ENCODE assay signal across 14 cellular contexts in the genomic region with DNA sequence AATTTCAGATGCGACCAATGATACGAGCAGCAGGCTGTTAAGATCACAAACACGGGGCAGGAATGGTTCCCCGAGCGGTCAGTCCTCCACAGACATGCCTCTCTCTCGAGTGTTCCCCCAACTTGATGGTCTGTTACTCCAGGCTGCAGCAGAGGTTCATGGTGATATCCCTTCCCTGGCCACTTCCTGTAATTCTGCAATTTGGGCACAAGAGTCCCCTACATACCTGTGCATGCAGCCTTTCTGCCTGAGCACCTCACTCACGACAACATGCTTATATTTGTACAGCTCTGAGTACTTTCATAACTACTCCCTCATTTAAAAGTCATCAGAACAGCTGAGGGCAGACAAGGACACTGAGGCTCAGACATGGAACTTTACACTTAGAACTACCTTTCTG.
A peak's percentile ranks its signal among the peaks of the same experiment; 100 is the strongest.
DNase-seq lines count a peak whose midpoint lies in the region; ATAC-seq, FAIRE-seq and TF ChIP-seq lines count a peak whose summit lies in the region.
"Had no signal": no experiment of that assay in that cellular context is flagged by ENCODE, and none has a peak within 500 bp of the region (broad histone marks: within the 10 kb centered on the region; RNA-seq: fewer than 3 reads in every experiment).

No MANE protein-coding gene starts in this region.

- in situ Hi-C loops in GM12878 (cut with MboI), result no loop called here

- H3K9ac ChIP-seq in GM12878 (ENCODE audit: control insufficient read depth, insufficient read depth, low read length), result no peak overlapping the region
- no peak overlapping the region for H3K9ac ChIP-seq in parathyroid adenoma
- no peak overlapping the region for H3K9ac ChIP-seq in smooth muscle cell (ENCODE audit: low read depth)

- H2AFZ ChIP-seq in GM12878 (ENCODE audit: control insufficient read depth, low read depth, low read length) (peak overlapping the region; percentile 35; the same call in 1 of the 2 replicates), parathyroid adenoma (no peak overlapping the region), smooth muscle cell (ENCODE audit: low read depth) (no peak overlapping the region)

- ATAC-seq in GM18508 (IDR thresholded peaks at IDR 0.05; ENCODE audit: insufficient read depth, unreplicated experiment) (peak; percentile 79), HG03378 (IDR thresholded peaks at IDR 0.05; ENCODE audit: unreplicated experiment) (peak; percentile 74), GM12878 (peak; percentile 92), HG02678 (IDR thresholded peaks at IDR 0.05; ENCODE audit: unreplicated experiment) (no peak)
- ATAC-seq: CD8-positive, alpha-beta T cell had no signal

- SMC1A ChIA-PET in GM12878 (lab: Charles Lee; ENCODE audit: uncharacterized antibody, unreplicated experiment), result interaction anchor here (0.6 to 1.8 kb wide), 19 partner anchors 9 to 424 kb away, joined by 3 to 8 read pairs (median 3); no protein-coding TSS in a partner anchor

- POLR2A ChIA-PET in GM12878 (lab: Charles Lee), result interaction anchor here (0.6 kb wide), 1 partner anchor 559 kb away, joined by 3 read pairs; no protein-coding TSS in a partner anchor

- no peaks in the 10 kb centered on the region for H3K27me3 ChIP-seq in GM12878 (replicated peaks in 1 of 2; ENCODE audit: control insufficient read depth in 2 of 2, insufficient read depth in 2 of 2, low read length in 1 of 2)
- no peaks in the 10 kb centered on the region for H3K27me3 ChIP-seq in parathyroid adenoma (ENCODE audit: control insufficient read depth, insufficient read depth, low read length)
- H3K27me3 ChIP-seq in smooth muscle cell (ENCODE audit: low read depth), result peaks cover 19% of the 10 kb centered on the region
- H3K27me3 ChIP-seq in adrenal gland, result no peaks in the 10 kb centered on the region
- H3K27me3 ChIP-seq: neutrophil, spleen had no signal

- H4K20me1 ChIP-seq in GM12878 (ENCODE audit: control insufficient read depth, insufficient read depth), result no peaks in the 10 kb centered on the region
- no peaks in the 10 kb centered on the region for H4K20me1 ChIP-seq in smooth muscle cell (ENCODE audit: low read depth)

- H3K9me3 ChIP-seq in GM12878 (replicated peaks; ENCODE audit: control insufficient read depth, insufficient read depth, low read length), result no peaks in the 10 kb centered on the region; the same call in 2 of the 3 replicates
- no peaks in the 10 kb centered on the region for H3K9me3 ChIP-seq in parathyroid adenoma (ENCODE audit: control insufficient read depth, low read length)
- no peaks in the 10 kb centered on the region for H3K9me3 ChIP-seq in smooth muscle cell (replicated peaks; ENCODE audit: low read depth)
- H3K9me3 ChIP-seq in adrenal gland (replicated peaks in 1 of 3), result no peaks in the 10 kb centered on the region
- H3K9me3 ChIP-seq: neutrophil, spleen had no signal

- RAD21 ChIA-PET in GM12878 (lab: Charles Lee; ENCODE audit: unreplicated experiment), result interaction anchor here (0.6 to 1.7 kb wide), 8 partner anchors 28 to 1323 kb away, joined by 3 to 9 read pairs (median 4); no protein-coding TSS in a partner anchor

- 22% methylated on average over 7 of the region's 7 CpGs for WGBS in GM12878 (ENCODE audit: insufficient coverage, insufficient replicate concordance, low lambda C conversion rate, missing lambda C conversion rate)
- WGBS in smooth muscle cell (ENCODE audit: low lambda C conversion rate), result 89% methylated on average over 7 of the region's 7 CpGs
- 84 to 88% (median 87%) methylated on average over 7 of the region's 7 CpGs for WGBS in adrenal gland, 4 donors

- H3K36me3 ChIP-seq in GM12878 (ENCODE audit: control insufficient read depth in 2 of 2, insufficient read depth in 2 of 2, low read length in 1 of 2) (no peaks in the 10 kb centered on the region), parathyroid adenoma (ENCODE audit: control insufficient read depth, insufficient read depth, low read length) (no peaks in the 10 kb centered on the region), smooth muscle cell (ENCODE audit: low read depth) (no peaks in the 10 kb centered on the region), adrenal gland (replicated peaks in 1 of 2) (no peaks in the 10 kb centered on the region)
- H3K36me3 ChIP-seq: neutrophil, spleen had no signal

- H3K4me1 ChIP-seq in GM12878 (ENCODE audit: control insufficient read depth, insufficient read depth, low read length), result no peaks in the 10 kb centered on the region
- no peaks in the 10 kb centered on the region for H3K4me1 ChIP-seq in parathyroid adenoma
- H3K4me1 ChIP-seq in smooth muscle cell (ENCODE audit: low read depth), result no peaks in the 10 kb centered on the region
- no peaks in the 10 kb centered on the region for H3K4me1 ChIP-seq in adrenal gland (replicated peaks in 1 of 2)

- peak; percentile 26 for DNase-seq in GM12878 (ENCODE audit: low read depth, low spot score)
- no peak for DNase-seq in smooth muscle cell (lab: John Stamatoyannopoulos, UW; ENCODE audit: unreplicated experiment)
- DNase-seq in adrenal gland, result no peak
- DNase-seq: activated T-cell treated with anti-CD3 and anti-CD28 coated beads for 4 hours; CD8-positive, alpha-beta T cell; dermis blood vessel endothelial cell; GF-D8; NCI-H1092; spleen had no signal

- H3K4me3 ChIP-seq in GM12878 (no peak overlapping the region), parathyroid adenoma (ENCODE audit: low read depth, low read length) (no peak overlapping the region), smooth muscle cell (no peak overlapping the region), adrenal gland (no peak overlapping the region)
- H3K4me3 ChIP-seq: spleen had no signal

- H3K27ac ChIP-seq in GM12878 (ENCODE audit: control insufficient read depth, insufficient read depth), result no peak overlapping the region
- H3K27ac ChIP-seq in parathyroid adenoma, result no peak overlapping the region
- no peak overlapping the region for H3K27ac ChIP-seq in smooth muscle cell (ENCODE audit: low read depth)
- no peak overlapping the region for H3K27ac ChIP-seq in adrenal gland
- H3K27ac ChIP-seq: neutrophil, spleen had no signal

- no TSS peak for BruUV-seq in GM12878 (replicated peaks; lab: Mats Ljungman, UMichigan)

- H3K79me2 ChIP-seq in GM12878 (ENCODE audit: control insufficient read depth, insufficient read depth, low read length), result no peaks in the 10 kb centered on the region
- no peaks in the 10 kb centered on the region for H3K79me2 ChIP-seq in parathyroid adenoma
- no peaks in the 10 kb centered on the region for H3K79me2 ChIP-seq in smooth muscle cell (ENCODE audit: low read depth)

- peak; percentile 83 for TF ChIP-seq RAD21 in GM12878 (IDR thresholded peaks at IDR 0.05; ENCODE audit: insufficient read depth, low read depth, low read length)

- TF ChIP-seq CTCF in GM12878 (IDR thresholded peaks at IDR 0.05 in 2 of 3, conservative IDR thresholded peaks at IDR 0.05 in 1 of 3; ENCODE audit: control insufficient read depth in 2 of 3, extremely low read depth in 1 of 3, insufficient read depth in 1 of 3, low read depth in 3 of 3, low read length in 3 of 3) (peak; percentile 27 to 61 (median 39); a peak in 4 of 6 replicates), parathyroid adenoma (IDR thresholded peaks at IDR 0.05) (peak; percentile 12), smooth muscle cell (IDR thresholded peaks at IDR 0.05; ENCODE audit: borderline replicate concordance, insufficient read depth, poor library complexity, severe bottlenecking) (no peak), adrenal gland (IDR thresholded peaks at IDR 0.05) (no peak)

- no peak for TF ChIP-seq EP300 in GM12878 (IDR thresholded peaks at IDR 0.05; ENCODE audit: borderline replicate concordance in 1 of 2, control insufficient read depth in 1 of 2, low read depth in 2 of 2, low read length in 2 of 2)

- no peaks in the 10 kb centered on the region for H3F3A ChIP-seq in smooth muscle cell (ENCODE audit: low read depth)

- CTCF ChIA-PET in GM12878 (lab: Yijun Ruan, JAX), result interaction anchor here (0.7 to 2.1 kb wide), 9 partner anchors 11 to 424 kb away, joined by 3 to 8 read pairs (median 3); no protein-coding TSS in a partner anchor

- TF ChIP-seq POLR2A in GM12878 (IDR thresholded peaks at IDR 0.05; ENCODE audit: low read depth, low read length) (no peak), adrenal gland (IDR thresholded peaks at IDR 0.05) (no peak)

- intact Hi-C loops in GM12878 (cut with micrococcal nuclease; ENCODE audit: unreplicated experiment), result loop anchor here (1.0 to 5.0 kb wide), 2 partner anchors 405 to 421 kb away; no protein-coding TSS in a partner anchor
- intact Hi-C loops in adrenal gland (cut with DNase I), result no loop called here

- peak; percentile 71 for FAIRE-seq in GM12878 (lab: Jason Lieb, UNC)

- H3K4me2 ChIP-seq in GM12878 (ENCODE audit: control insufficient read depth, insufficient read depth), result no peak overlapping the region
- no peak overlapping the region for H3K4me2 ChIP-seq in parathyroid adenoma (ENCODE audit: low read length)
- no peak overlapping the region for H3K4me2 ChIP-seq in smooth muscle cell

TF ChIP-seq in GM12878, 131 proteins besides CTCF, POLR2A, EP300 and RAD21 (continues in another document):
- TF ChIP-seq HDAC6 (IDR thresholded peaks at IDR 0.05; ENCODE audit: unreplicated experiment) (no peak), SRF (IDR thresholded peaks at IDR 0.05; ENCODE audit: low read depth in 2 of 2, low read length in 2 of 2) (no peak), JUND (IDR thresholded peaks at IDR 0.05; ENCODE audit: low read depth, low read length) (no peak), CBX5 (IDR thresholded peaks at IDR 0.05; ENCODE audit: low read depth) (no peak), LARP7 (IDR thresholded peaks at IDR 0.05) (no peak)
- TF ChIP-seq, protein P1, sequence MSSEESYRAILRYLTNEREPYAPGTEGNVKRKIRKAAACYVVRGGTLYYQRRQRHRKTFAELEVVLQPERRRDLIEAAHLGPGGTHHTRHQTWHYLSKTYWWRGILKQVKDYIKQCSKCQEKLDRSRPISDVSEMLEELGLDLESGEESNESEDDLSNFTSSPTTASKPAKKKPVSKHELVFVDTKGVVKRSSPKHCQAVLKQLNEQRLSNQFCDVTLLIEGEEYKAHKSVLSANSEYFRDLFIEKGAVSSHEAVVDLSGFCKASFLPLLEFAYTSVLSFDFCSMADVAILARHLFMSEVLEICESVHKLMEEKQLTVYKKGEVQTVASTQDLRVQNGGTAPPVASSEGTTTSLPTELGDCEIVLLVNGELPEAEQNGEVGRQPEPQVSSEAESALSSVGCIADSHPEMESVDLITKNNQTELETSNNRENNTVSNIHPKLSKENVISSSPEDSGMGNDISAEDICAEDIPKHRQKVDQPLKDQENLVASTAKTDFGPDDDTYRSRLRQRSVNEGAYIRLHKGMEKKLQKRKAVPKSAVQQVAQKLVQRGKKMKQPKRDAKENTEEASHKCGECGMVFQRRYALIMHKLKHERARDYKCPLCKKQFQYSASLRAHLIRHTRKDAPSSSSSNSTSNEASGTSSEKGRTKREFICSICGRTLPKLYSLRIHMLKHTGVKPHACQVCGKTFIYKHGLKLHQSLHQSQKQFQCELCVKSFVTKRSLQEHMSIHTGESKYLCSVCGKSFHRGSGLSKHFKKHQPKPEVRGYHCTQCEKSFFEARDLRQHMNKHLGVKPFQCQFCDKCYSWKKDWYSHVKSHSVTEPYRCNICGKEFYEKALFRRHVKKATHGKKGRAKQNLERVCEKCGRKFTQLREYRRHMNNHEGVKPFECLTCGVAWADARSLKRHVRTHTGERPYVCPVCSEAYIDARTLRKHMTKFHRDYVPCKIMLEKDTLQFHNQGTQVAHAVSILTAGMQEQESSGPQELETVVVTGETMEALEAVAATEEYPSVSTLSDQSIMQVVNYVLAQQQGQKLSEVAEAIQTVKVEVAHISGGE (CRISPR knock-in tag; IDR thresholded peaks at IDR 0.05), result no peak

Comparison
In these comparisons a context has a peak if more than half of its experiments do, and no peak if none do; other contexts are left out.
1. CTCF ChIP-seq: peak in GM12878 (3 of 3) and parathyroid adenoma (single experiment); none in smooth muscle cell (single experiment) and adrenal gland (0 of 6).